Comparison of ENCODE assay signal across 1 cellular context in genomic region chr22:22902247-22902962, GRCh38.
A peak's percentile ranks its signal among the peaks of the same experiment; 100 is the strongest.
TF ChIP-seq lines count a peak whose summit lies in the region.

No MANE protein-coding gene starts in this region.

TF ChIP-seq in WTC11, 78 proteins besides CTCF, POLR2A, EP300 and RAD21:
- TF ChIP-seq KAT7 (CRISPR knock-in tag; IDR thresholded peaks at IDR 0.05; ENCODE audit: borderline replicate concordance) (no peak), OVOL2 (CRISPR knock-in tag; IDR thresholded peaks at IDR 0.05; ENCODE audit: borderline replicate concordance) (0 out of 2 replicates have a peak, but pooled peaks have one; percentile 34), ZBTB21 (CRISPR knock-in tag; IDR thresholded peaks at IDR 0.05; ENCODE audit: borderline replicate concordance) (no peak), NR1H2 (CRISPR knock-in tag; IDR thresholded peaks at IDR 0.05) (peak; percentile 60; the same call in 1 of the 2 replicates), FOXP4 (CRISPR knock-in tag; IDR thresholded peaks at IDR 0.05) (peak; percentile 52; the same call in 1 of the 2 replicates), TCF7 (CRISPR knock-in tag; IDR thresholded peaks at IDR 0.05; ENCODE audit: low read depth) (no peak)
